Comparison of ENCODE assay signal across 22 cellular contexts in the genomic region with DNA sequence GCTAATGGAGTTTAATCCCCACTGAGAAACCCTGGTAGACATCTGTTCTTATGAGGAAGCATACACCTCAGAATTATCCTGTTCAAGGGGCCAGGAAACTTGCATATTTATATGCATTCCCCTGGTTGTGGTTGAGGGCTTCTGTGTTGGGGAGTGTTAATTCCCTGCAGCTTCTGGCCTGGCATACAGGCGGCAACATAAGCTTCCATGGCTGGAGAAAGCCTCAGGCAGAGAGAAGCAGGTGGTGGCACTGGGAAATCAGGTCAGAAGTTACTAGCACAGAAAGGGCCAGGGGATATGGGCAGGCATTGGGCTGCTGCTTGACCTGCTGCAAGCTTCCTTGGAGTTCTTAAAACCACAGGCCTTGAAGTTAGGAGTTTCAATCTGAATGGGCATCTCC.
"Had no signal": no experiment of that assay in that cellular context is flagged by ENCODE, and none has a peak within 500 bp of the region (broad histone marks: within the 10 kb centered on the region; RNA-seq: fewer than 3 reads in every experiment).

No MANE protein-coding gene starts in this region.

- H3K27ac Mint-ChIP-seq: effector memory CD8-positive, alpha-beta T cell; immature natural killer cell; nephron; neural progenitor cell; progenitor cell of endocrine pancreas; stimulated activated memory B cell treated with anti-CD40 and anti-IgM and Interleukin-4, amounts not matched to agents 10 μg/mL and 1 μg/mL and 100 μg/mL, for 72 hours had no signal

- H3K4me1 ChIP-seq: parathyroid adenoma, right lobe of liver, testis had no signal

- H3K4me2 ChIP-seq: neural progenitor cell, smooth muscle cell had no signal

- H3K79me2 ChIP-seq: parathyroid adenoma had no signal

- H3K27ac ChIP-seq: lower lobe of right lung, neural progenitor cell, parathyroid adenoma, right lobe of liver, testis, tibial artery, upper lobe of left lung had no signal

- H3K4me3 ChIP-seq: lower lobe of right lung, neural progenitor cell, right lobe of liver, smooth muscle cell, testis, tibial artery, upper lobe of left lung had no signal

- H3K36me3 Mint-ChIP-seq: immature natural killer cell; stimulated activated memory B cell treated with anti-CD40 and anti-IgM and Interleukin-4, amounts not matched to agents 10 μg/mL and 1 μg/mL and 100 μg/mL, for 72 hours had no signal

- ATAC-seq: effector memory CD8-positive, alpha-beta T cell; left ventricle myocardium superior; lower lobe of right lung; right lobe of liver; stimulated activated memory B cell treated with anti-CD40 and anti-IgM and Interleukin-4, amounts not matched to agents 10 μg/mL and 1 μg/mL and 100 μg/mL, for 72 hours; stimulated activated naive CD8-positive, alpha-beta T cell treated with anti-CD3 and anti-CD28 coated beads, Interleukin-15, Interleukin-2, amounts not matched to agents 100 U/mL and 50 U/mL, for 24 hours had no signal

- H3K4me3 Mint-ChIP-seq: effector memory CD8-positive, alpha-beta T cell; immature natural killer cell; nephron; neural progenitor cell; stimulated activated memory B cell treated with anti-CD40 and anti-IgM and Interleukin-4, amounts not matched to agents 10 μg/mL and 1 μg/mL and 100 μg/mL, for 72 hours had no signal

- H3K9ac ChIP-seq: neural progenitor cell, parathyroid adenoma had no signal

- H3K27me3 ChIP-seq: neural progenitor cell, right lobe of liver, testis, tibial artery, upper lobe of left lung had no signal

- H3K36me3 ChIP-seq: lower lobe of right lung, neural progenitor cell, right lobe of liver, tibial artery, upper lobe of left lung had no signal

- H3K4me1 Mint-ChIP-seq: immature natural killer cell; stimulated activated memory B cell treated with anti-CD40 and anti-IgM and Interleukin-4, amounts not matched to agents 10 μg/mL and 1 μg/mL and 100 μg/mL, for 72 hours had no signal

- DNase-seq: cortex of kidney; effector memory CD8-positive, alpha-beta T cell; hypothalamus; immature natural killer cell; left ventricle myocardium superior; lower lobe of right lung; right lobe of liver; stimulated activated CD4-positive, alpha-beta T cell treated with anti-CD3 and anti-CD28 coated beads, Interleukin-4, amount 100 ng/mL, for 4 hours; stimulated activated naive CD8-positive, alpha-beta T cell treated with anti-CD3 and anti-CD28 coated beads, Interleukin-15, Interleukin-2, amounts not matched to agents 100 U/mL and 50 U/mL, for 24 hours; testis; tibial artery; upper lobe of left lung had no signal

- H2AFZ ChIP-seq: neural progenitor cell, parathyroid adenoma had no signal

- FAIRE-seq: endometrium, frontal cortex, keratinocyte, urothelium cell line had no signal

- H3K9me3 ChIP-seq: lower lobe of right lung, right lobe of liver, testis, tibial artery, upper lobe of left lung had no signal
